In genomic region chr7:51229620-51230323, GRCh38 we compare ENCODE assay signal across 20 cellular contexts.
DNase-seq lines count a peak whose midpoint lies in the region; TF ChIP-seq lines count a peak whose summit lies in the region.
"Had no signal": no experiment of that assay in that cellular context is flagged by ENCODE, and none has a peak within 500 bp of the region (broad histone marks: within the 10 kb centered on the region; RNA-seq: fewer than 3 reads in every experiment).

No MANE protein-coding gene starts in this region.

- TF ChIP-seq CTCF in VCaP (conservative IDR thresholded peaks at IDR 0.05), result no peak

- peak overlapping the region; percentile 6; the same call in 1 of the 2 replicates for H3K27ac ChIP-seq in VCaP
- peak overlapping the region; percentile 57 for H3K27ac ChIP-seq in cingulate gyrus (ENCODE audit: low read depth, low read length)
- H3K27ac ChIP-seq: adrenal gland had no signal

- DNase-seq in midbrain (lab: John Stamatoyannopoulos, UW) (peak; percentile 30), superior temporal gyrus (ENCODE audit: extremely low spot score) (peak; percentile 59), NCI-H1417 (lab: John Stamatoyannopoulos, UW) (no peak), Kasumi-1 (lab: John Stamatoyannopoulos, UW) (no peak)
- DNase-seq in activated T-helper 2 cell treated with anti-CD3 and anti-CD28 coated beads, Interferon-gamma antibody, Interleukin-2, Interleukin-4, amounts not matched to agents 10 μg/mL and 5 μg/mL and 100 μg/mL, durations not matched to agents 14 hours and 24 hours and 36 hours (ENCODE audit: low spot score), result no peak
- DNase-seq: activated CD4-positive, alpha-beta T cell treated with anti-CD3 and anti-CD28 coated beads for 4 hours; activated naive CD4-positive, alpha-beta T cell treated with anti-CD3 and anti-CD28 coated beads for 36 hours; activated T-cell treated with anti-CD3 and anti-CD28 coated beads, Interleukin-2, amount 50 U/mL, for 72 hours; adrenal gland; EL; immature natural killer cell; left lung; NCI-H1092; NCI-H187; SHP77; stimulated activated CD4-positive, alpha-beta T cell treated with anti-CD3 and anti-CD28 coated beads, Interleukin-1b, Interleukin-23, amount 100 ng/mL, for 48 hours had no signal

- H3K27ac Mint-ChIP-seq in activated T-helper 2 cell treated with anti-CD3 and anti-CD28 coated beads, Interferon-gamma antibody, Interleukin-2, Interleukin-4, amounts not matched to agents 10 μg/mL and 5 μg/mL and 100 μg/mL, durations not matched to agents 14 hours and 24 hours and 36 hours, result no peak overlapping the region
- H3K27ac Mint-ChIP-seq: activated naive CD4-positive, alpha-beta T cell treated with anti-CD3 and anti-CD28 coated beads for 36 hours; activated T-cell treated with anti-CD3 and anti-CD28 coated beads, Interleukin-2, amount 50 U/mL, for 72 hours; dendritic cell treated with granulocyte-macrophage colony-stimulating factor and Interleukin-4, amounts not matched to agents 40 ng/mL and 50 ng/mL, for 4 days; IgD-negative memory B cell; immature natural killer cell had no signal

- H3K36me3 Mint-ChIP-seq in activated T-helper 2 cell treated with anti-CD3 and anti-CD28 coated beads, Interferon-gamma antibody, Interleukin-2, Interleukin-4, amounts not matched to agents 10 μg/mL and 5 μg/mL and 100 μg/mL, durations not matched to agents 14 hours and 24 hours and 36 hours (ENCODE audit: low read depth), result no peaks in the 10 kb centered on the region
- H3K36me3 Mint-ChIP-seq: IgD-negative memory B cell, immature natural killer cell had no signal

- H3K4me3 Mint-ChIP-seq in activated T-helper 2 cell treated with anti-CD3 and anti-CD28 coated beads, Interferon-gamma antibody, Interleukin-2, Interleukin-4, amounts not matched to agents 10 μg/mL and 5 μg/mL and 100 μg/mL, durations not matched to agents 14 hours and 24 hours and 36 hours (ENCODE audit: low read depth), result no peak overlapping the region
- H3K4me3 Mint-ChIP-seq: activated naive CD4-positive, alpha-beta T cell treated with anti-CD3 and anti-CD28 coated beads for 36 hours; activated T-cell treated with anti-CD3 and anti-CD28 coated beads, Interleukin-2, amount 50 U/mL, for 72 hours; dendritic cell treated with granulocyte-macrophage colony-stimulating factor and Interleukin-4, amounts not matched to agents 40 ng/mL and 50 ng/mL, for 4 days; IgD-negative memory B cell; immature natural killer cell had no signal

- H3K4me1 Mint-ChIP-seq in activated T-helper 2 cell treated with anti-CD3 and anti-CD28 coated beads, Interferon-gamma antibody, Interleukin-2, Interleukin-4, amounts not matched to agents 10 μg/mL and 5 μg/mL and 100 μg/mL, durations not matched to agents 14 hours and 24 hours and 36 hours (ENCODE audit: low read depth), result no peaks in the 10 kb centered on the region
- H3K4me1 Mint-ChIP-seq: immature natural killer cell had no signal

- no peaks in the 10 kb centered on the region for H3K27me3 Mint-ChIP-seq in activated T-helper 2 cell treated with anti-CD3 and anti-CD28 coated beads, Interferon-gamma antibody, Interleukin-2, Interleukin-4, amounts not matched to agents 10 μg/mL and 5 μg/mL and 100 μg/mL, durations not matched to agents 14 hours and 24 hours and 36 hours (ENCODE audit: low read depth)

- intact Hi-C loops in activated T-helper 2 cell treated with anti-CD3 and anti-CD28 coated beads, Interferon-gamma antibody, Interleukin-2, Interleukin-4, amounts not matched to agents 10 μg/mL and 5 μg/mL and 100 μg/mL, durations not matched to agents 14 hours and 24 hours and 36 hours (cut with micrococcal nuclease), result no loop called here

- no peaks in the 10 kb centered on the region for H3K9me3 Mint-ChIP-seq in activated T-helper 2 cell treated with anti-CD3 and anti-CD28 coated beads, Interferon-gamma antibody, Interleukin-2, Interleukin-4, amounts not matched to agents 10 μg/mL and 5 μg/mL and 100 μg/mL, durations not matched to agents 14 hours and 24 hours and 36 hours
- H3K9me3 Mint-ChIP-seq: activated naive CD4-positive, alpha-beta T cell treated with anti-CD3 and anti-CD28 coated beads for 36 hours; activated T-cell treated with anti-CD3 and anti-CD28 coated beads, Interleukin-2, amount 50 U/mL, for 72 hours; dendritic cell treated with granulocyte-macrophage colony-stimulating factor and Interleukin-4, amounts not matched to agents 40 ng/mL and 50 ng/mL, for 4 days; immature natural killer cell had no signal

Comparison
In these comparisons a context has a peak if more than half of its experiments do, and no peak if none do; other contexts are left out.
1. DNase-seq: peak in midbrain (single experiment) and superior temporal gyrus (single experiment); none in NCI-H1417 (0 of 3), activated T-helper 2 cell treated with anti-CD3 and anti-CD28 coated beads, Interferon-gamma antibody, Interleukin-2, Interleukin-4, amounts not matched to agents 10 μg/mL and 5 μg/mL and 100 μg/mL, durations not matched to agents 14 hours and 24 hours and 36 hours (single experiment) and Kasumi-1 (0 of 2).